ENCODE assay signal across 17 cellular contexts in genomic region chr2:238787507-238787906, GRCh38.
"Had no signal": no experiment of that assay in that cellular context is flagged by ENCODE, and none has a peak within 500 bp of the region (broad histone marks: within the 10 kb centered on the region; RNA-seq: fewer than 3 reads in every experiment).

No MANE protein-coding gene starts in this region.

- H3K27me3 ChIP-seq: right atrium auricular region had no signal

- H3K4me1 ChIP-seq: heart right ventricle, right atrium auricular region had no signal

- H3K27ac ChIP-seq: brain microvascular endothelial cell, heart right ventricle, left lung, right atrium auricular region, tibial artery had no signal

- DNase-seq: activated CD4-positive, alpha-beta T cell treated with anti-CD3 and anti-CD28 coated beads, Interleukin-2, amount 50 U/mL, for 4 hours; activated CD4-positive, CD25-positive, alpha-beta regulatory T cell treated with anti-CD3 and anti-CD28 coated beads, Interleukin-2, amount 50 U/mL, for 72 hours; activated CD8-positive, alpha-beta memory T cell treated with anti-CD3 and anti-CD28 coated beads, Interleukin-2, amount 10 ng/mL, durations not matched to agents 7 days and 5 days; activated effector memory CD4-positive, alpha-beta T cell treated with Interleukin-2 at 50 U/mL for 16 hours; activated T-cell treated with anti-CD3 and anti-CD28 coated beads, Interleukin-2, amount 50 U/mL, for 24 hours; amygdala; brain microvascular endothelial cell; endodermal cell; erythroblast; foreskin melanocyte; heart right ventricle; left lung; mesendoderm; small intestine; tibial artery had no signal

- H3K36me3 ChIP-seq: brain microvascular endothelial cell, heart right ventricle, left lung, right atrium auricular region, tibial artery had no signal

- H3K9me3 ChIP-seq: heart right ventricle, left lung, right atrium auricular region, tibial artery had no signal

- ATAC-seq: activated CD8-positive, alpha-beta memory T cell treated with anti-CD3 and anti-CD28 coated beads, Interleukin-2, amount 10 ng/mL, durations not matched to agents 7 days and 5 days; activated naive CD4-positive, alpha-beta T cell treated with anti-CD3 and anti-CD28 coated beads, Interleukin-2, amount 50 U/mL, for 72 hours; heart right ventricle; left lung had no signal

- H3K4me3 ChIP-seq: heart right ventricle, left lung, right atrium auricular region, tibial artery had no signal
